21 cellular contexts compared by ENCODE assay signal in the genomic region with DNA sequence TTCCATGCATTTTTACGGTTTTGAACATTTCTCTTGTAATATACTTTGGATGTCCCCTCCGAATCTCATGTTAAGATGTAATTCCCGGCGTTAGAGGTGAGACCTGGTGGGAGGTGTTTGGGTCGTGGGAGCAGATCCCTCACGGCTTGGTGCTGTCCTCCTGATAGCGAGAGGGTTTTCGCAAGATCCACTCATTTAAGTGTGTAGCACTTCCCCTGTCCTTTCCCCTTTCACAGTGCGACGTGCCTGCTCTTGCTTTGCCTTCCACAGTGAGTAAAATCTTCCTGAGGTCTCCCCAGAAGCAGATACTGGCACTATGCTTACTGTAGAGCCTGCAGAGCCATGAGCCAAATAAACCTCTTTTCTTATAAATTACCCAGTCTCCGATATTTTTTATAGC.
DNase-seq lines count a peak whose midpoint lies in the region; ATAC-seq and TF ChIP-seq lines count a peak whose summit lies in the region.
"Had no signal": no experiment of that assay in that cellular context is flagged by ENCODE, and none has a peak within 500 bp of the region (broad histone marks: within the 10 kb centered on the region; RNA-seq: fewer than 3 reads in every experiment).

No MANE protein-coding gene starts in this region.

- H3K9me2 ChIP-seq in MM.1S (replicated peaks; ENCODE audit: insufficient read depth, low read length): no peaks in the 10 kb centered on the region

- H3K36me3 ChIP-seq in MM.1S (replicated peaks; ENCODE audit: insufficient read depth, low read length): no peaks in the 10 kb centered on the region
- no peaks in the 10 kb centered on the region for H3K36me3 ChIP-seq in WERI-Rb-1
- H3K36me3 ChIP-seq: breast epithelium, heart right ventricle, prostate gland had no signal

- H3K4me2 ChIP-seq in MM.1S (ENCODE audit: low read depth, low read length): peak overlapping the region; percentile 53

- H3K4me3 ChIP-seq in MM.1S (ENCODE audit: low read length) (peak overlapping the region; percentile 26), WERI-Rb-1 (ENCODE audit: low read depth, low read length) (no peak overlapping the region)
- H3K4me3 ChIP-seq: breast epithelium, prostate gland, skin epidermis had no signal

- peak; percentile 31 to 52 for DNase-seq in AML-193 (lab: John Stamatoyannopoulos, UW)
- no peak for DNase-seq in MM.1S
- peak; percentile 57 for DNase-seq in SKM-1 (lab: John Stamatoyannopoulos, UW; ENCODE audit: unreplicated experiment)
- no peak for DNase-seq in memory B cell (ENCODE audit: low spot score in 2 of 2)
- no peak for DNase-seq in hypothalamus (lab: John Stamatoyannopoulos, UW)
- DNase-seq in WERI-Rb-1: no peak
- DNase-seq in HuH-7 (ENCODE audit: low spot score): no peak
- DNase-seq: CD4-positive, CD25-positive, alpha-beta regulatory T cell; cortex of kidney; heart right ventricle; mesenchymal stem cell; NCI-H2107; NCI-H510A treated with DMSO at 0.1 percent for 48 hours; nephron progenitor cell; stimulated activated CD4-positive, alpha-beta T cell treated with anti-CD3 and anti-CD28 coated beads, Interleukin-4, amount 100 ng/mL, for 24 hours had no signal

- no peaks in the 10 kb centered on the region for H3K79me2 ChIP-seq in MM.1S (ENCODE audit: low read length)

- peaks cover 33% of the 10 kb centered on the region for H3K27me3 Mint-ChIP-seq in memory B cell
- H3K27me3 Mint-ChIP-seq: CD4-positive, CD25-positive, alpha-beta regulatory T cell had no signal

- H3K9me3 ChIP-seq in MM.1S (replicated peaks; ENCODE audit: insufficient read depth, low read length): no peaks in the 10 kb centered on the region
- H3K9me3 ChIP-seq in WERI-Rb-1 (ENCODE audit: severe bottlenecking): no peaks in the 10 kb centered on the region
- H3K9me3 ChIP-seq: breast epithelium, prostate gland had no signal

- H3K4me3 Mint-ChIP-seq in memory B cell: peak overlapping the region; percentile 18
- H3K4me3 Mint-ChIP-seq: CD4-positive, CD25-positive, alpha-beta regulatory T cell; nephron progenitor cell had no signal

- no peak overlapping the region for H3K9ac ChIP-seq in MM.1S (ENCODE audit: low read length)

- H4K20me1 ChIP-seq in MM.1S (ENCODE audit: insufficient read depth, low read length): no peaks in the 10 kb centered on the region

- H3F3A ChIP-seq in MM.1S (ENCODE audit: insufficient read depth, low read length): no peaks in the 10 kb centered on the region

- no peak overlapping the region for H3K27ac Mint-ChIP-seq in memory B cell
- H3K27ac Mint-ChIP-seq: activated T-helper 2 cell treated with anti-CD3 and anti-CD28 coated beads, Interferon-gamma antibody, Interleukin-2, Interleukin-4, amounts not matched to agents 10 μg/mL and 5 μg/mL and 100 μg/mL, durations not matched to agents 14 hours and 24 hours and 36 hours; CD4-positive, CD25-positive, alpha-beta regulatory T cell; nephron progenitor cell had no signal

- no peaks in the 10 kb centered on the region for H3K36me3 Mint-ChIP-seq in memory B cell
- H3K36me3 Mint-ChIP-seq: CD4-positive, CD25-positive, alpha-beta regulatory T cell had no signal

- peaks cover 5% of the 10 kb centered on the region for H3K9me3 Mint-ChIP-seq in memory B cell
- H3K9me3 Mint-ChIP-seq: activated T-helper 2 cell treated with anti-CD3 and anti-CD28 coated beads, Interferon-gamma antibody, Interleukin-2, Interleukin-4, amounts not matched to agents 10 μg/mL and 5 μg/mL and 100 μg/mL, durations not matched to agents 14 hours and 24 hours and 36 hours had no signal

- H3K27me3 ChIP-seq in MM.1S (replicated peaks; ENCODE audit: insufficient read depth, low read length): no peaks in the 10 kb centered on the region
- no peaks in the 10 kb centered on the region for H3K27me3 ChIP-seq in WERI-Rb-1 (ENCODE audit: insufficient read depth, low read depth, severe bottlenecking)
- H3K27me3 ChIP-seq: breast epithelium, heart right ventricle had no signal

- H3K4me1 Mint-ChIP-seq in memory B cell: peaks cover 13% of the 10 kb centered on the region
- H3K4me1 Mint-ChIP-seq: CD4-positive, CD25-positive, alpha-beta regulatory T cell had no signal

- no peak for ATAC-seq in memory B cell (ENCODE audit: low read depth)
- no peak for ATAC-seq in GM21447 (IDR thresholded peaks at IDR 0.05; ENCODE audit: unreplicated experiment)
- ATAC-seq: Panc1 had no signal

- TF ChIP-seq CTCF in MM.1S (IDR thresholded peaks at IDR 0.05; ENCODE audit: low read length) (no peak), WERI-Rb-1 (IDR thresholded peaks at IDR 0.05; ENCODE audit: low read depth, low read length) (no peak)

- H2AFZ ChIP-seq in MM.1S (ENCODE audit: low read length): peak overlapping the region; percentile 13; the same call in 1 of the 2 replicates

- H3K4me1 ChIP-seq in MM.1S (ENCODE audit: low read length): no peaks in the 10 kb centered on the region
- H3K4me1 ChIP-seq: breast epithelium, prostate gland had no signal

- no peak overlapping the region for H3K27ac ChIP-seq in MM.1S (ENCODE audit: low read length)
- H3K27ac ChIP-seq in WERI-Rb-1: no peak overlapping the region
- H3K27ac ChIP-seq: breast epithelium, prostate gland had no signal

Comparison
In these comparisons a context has a peak if more than half of its experiments do, and no peak if none do; other contexts are left out.
1. DNase-seq: peak in AML-193 (2 of 2) and SKM-1 (single experiment); none in MM.1S (single experiment), memory B cell (0 of 2), hypothalamus (0 of 51), WERI-Rb-1 (single experiment) and HuH-7 (single experiment).